In genomic region chr17:883586-883962, GRCh38 we compare ENCODE assay signal across 15 cellular contexts.
DNase-seq lines count a peak whose midpoint lies in the region; ATAC-seq, FAIRE-seq and TF ChIP-seq lines count a peak whose summit lies in the region.
"Had no signal": no experiment of that assay in that cellular context is flagged by ENCODE, and none has a peak within 500 bp of the region (broad histone marks: within the 10 kb centered on the region; RNA-seq: fewer than 3 reads in every experiment).

No MANE protein-coding gene starts in this region.

- H2BK12ac ChIP-seq in H1 (ENCODE audit: low read depth, low read length), result peak overlapping the region; percentile 68; the same call in 1 of the 2 replicates
- peak overlapping the region in 1 of 2 experiments; percentile 8 for H2BK12ac ChIP-seq in mesenchymal stem cell (ENCODE audit: low read length in 2 of 2)

- TF ChIP-seq POLR2A in IMR-90 (IDR thresholded peaks at IDR 0.05; ENCODE audit: low read depth, low read length), result no peak
- no peak for TF ChIP-seq POLR2A in H1 (IDR thresholded peaks at IDR 0.05; ENCODE audit: control extremely low read depth in 1 of 2, low read depth in 2 of 2, low read length in 2 of 2)
- TF ChIP-seq POLR2A in testis (IDR thresholded peaks at IDR 0.05), result no peak

- H3K27me3 ChIP-seq in IMR-90 (ENCODE audit: control insufficient read depth, insufficient read depth, low read length) (no peaks in the 10 kb centered on the region), H1 (replicated peaks in 1 of 4; ENCODE audit: control insufficient read depth in 3 of 4, extremely low read depth in 1 of 4, insufficient read depth in 3 of 4, low read length in 3 of 4) (no peaks in the 10 kb centered on the region), mesenchymal stem cell (ENCODE audit: control insufficient read depth in 1 of 2, insufficient read depth in 1 of 2, low read length in 2 of 2) (no peaks in the 10 kb centered on the region), testis (no peaks in the 10 kb centered on the region)
- H3K27me3 ChIP-seq: ascending aorta had no signal

- H3K9me3 Mint-ChIP-seq in activated naive CD4-positive, alpha-beta T cell treated with anti-CD3 and anti-CD28 coated beads, Interleukin-2, amount 50 U/mL, for 72 hours, result no peaks in the 10 kb centered on the region
- H3K9me3 Mint-ChIP-seq: effector memory CD8-positive, alpha-beta T cell; stimulated activated effector memory CD8-positive, alpha-beta T cell treated with anti-CD3 and anti-CD28 coated beads, Interleukin-12 subunit alpha, Interleukin-12 subunit beta, amount 100 ng/mL, for 72 hours had no signal

- H3K79me2 ChIP-seq in H1 (ENCODE audit: control insufficient read depth in 1 of 2, insufficient read depth in 2 of 2, low read length in 2 of 2), result peaks cover 0 to 70% of the 10 kb centered on the region in 2 experiments; a peak in 3 of 4 replicates

- no peak for ATAC-seq in IMR-90 (ENCODE audit: low read depth)
- no peak for ATAC-seq in activated naive CD4-positive, alpha-beta T cell treated with anti-CD3 and anti-CD28 coated beads, Interleukin-2, amount 50 U/mL, for 72 hours
- ATAC-seq in HG02588 (IDR thresholded peaks at IDR 0.05; ENCODE audit: unreplicated experiment), result no peak
- ATAC-seq: activated CD4-positive, CD25-positive, alpha-beta regulatory T cell treated with anti-CD3 and anti-CD28 coated beads, Interleukin-2, amount 50 U/mL, for 24 hours; effector memory CD8-positive, alpha-beta T cell; stimulated activated effector memory CD8-positive, alpha-beta T cell treated with anti-CD3 and anti-CD28 coated beads, Interleukin-12 subunit alpha, Interleukin-12 subunit beta, amount 100 ng/mL, for 72 hours had no signal

- H3K14ac ChIP-seq in IMR-90 (replicated peaks; ENCODE audit: low read depth, low read length) (no peak overlapping the region), H1 (ENCODE audit: insufficient read length) (no peak overlapping the region), mesenchymal stem cell (ENCODE audit: low read length in 2 of 2) (no peak overlapping the region)

- peak overlapping the region in 1 of 2 donors; percentile 15 for H3K27ac Mint-ChIP-seq in activated naive CD4-positive, alpha-beta T cell treated with anti-CD3 and anti-CD28 coated beads, Interleukin-2, amount 50 U/mL, for 72 hours
- H3K27ac Mint-ChIP-seq: effector memory CD8-positive, alpha-beta T cell; stimulated activated effector memory CD8-positive, alpha-beta T cell treated with anti-CD3 and anti-CD28 coated beads, Interleukin-12 subunit alpha, Interleukin-12 subunit beta, amount 100 ng/mL, for 72 hours had no signal

- no peak for FAIRE-seq in H1 (lab: Jason Lieb, UNC)

- peaks cover 30% of the 10 kb centered on the region for H3K9me1 ChIP-seq in IMR-90 (ENCODE audit: insufficient read depth, low read length)

- H3K4ac ChIP-seq in IMR-90 (ENCODE audit: low read depth, low read length) (peak overlapping the region; percentile 89; the same call in 1 of the 2 replicates), H1 (replicated peaks; ENCODE audit: insufficient read length, low read depth, low read length) (peak overlapping the region; percentile 32), mesenchymal stem cell (ENCODE audit: low read depth in 1 of 2, low read length in 2 of 2) (peak overlapping the region in 1 of 2 experiments; percentile 9)

- peak overlapping the region in 1 of 2 experiments; percentile 6; a peak in 1 of 4 replicates for H4K8ac ChIP-seq in IMR-90 (ENCODE audit: low read depth in 2 of 2, low read length in 2 of 2)
- no peak overlapping the region for H4K8ac ChIP-seq in H1 (ENCODE audit: extremely low read depth, insufficient read depth, low read length)
- peak overlapping the region; percentile 36 for H4K8ac ChIP-seq in mesenchymal stem cell (ENCODE audit: low read length)

- no peak overlapping the region for H2BK20ac ChIP-seq in IMR-90 (ENCODE audit: low read depth, low read length)
- no peak overlapping the region for H2BK20ac ChIP-seq in H1 (ENCODE audit: low read length)

- peaks cover 27% of the 10 kb centered on the region for H3K4me1 ChIP-seq in IMR-90 (ENCODE audit: control insufficient read depth, insufficient read depth, low read length)
- peaks cover 2 to 31% (median 3%) of the 10 kb centered on the region in 4 experiments for H3K4me1 ChIP-seq in H1 (replicated peaks in 1 of 4; ENCODE audit: control insufficient read depth in 3 of 4, insufficient read depth in 4 of 4, low read length in 3 of 4)
- peaks cover 18% of the 10 kb centered on the region for H3K4me1 ChIP-seq in mesenchymal stem cell (ENCODE audit: control insufficient read depth, insufficient read depth, low read depth, low read length)
- H3K4me1 ChIP-seq in testis, result peaks cover 38% of the 10 kb centered on the region

- TF ChIP-seq EP300 in H1 (IDR thresholded peaks at IDR 0.05; ENCODE audit: borderline replicate concordance in 1 of 2, low read depth in 2 of 2, low read length in 2 of 2), result no peak

- H2BK120ac ChIP-seq in IMR-90 (ENCODE audit: low read depth, low read length) (no peak overlapping the region), H1 (replicated peaks; ENCODE audit: low read depth, low read length) (no peak overlapping the region), mesenchymal stem cell (ENCODE audit: low read depth, low read length) (peak overlapping the region; percentile 51)

- intact Hi-C loops in IMR-90 (cut with micrococcal nuclease), result no loop called here
- intact Hi-C loops in testis (cut with DNase I; ENCODE audit: low total_unique reads), result no loop called here

- CTCF ChIA-PET in IMR-90 (lab: Yijun Ruan, JAX) (no interaction called here), H1 (lab: Charles Lee; ENCODE audit: partially characterized antibody) (interaction anchor here (1.1 to 2.1 kb wide), 4 partner anchors 10 to 81 kb away, joined by 4 to 6 read pairs (median 4); no protein-coding TSS in a partner anchor)

- DNase-seq in IMR-90 (no peak), H1 (ENCODE audit: low read depth in 1 of 2, low spot score in 2 of 2) (no peak), mesenchymal stem cell (no peak), testis (no peak), G401 (ENCODE audit: low spot score) (no peak), SKM-1 treated with dmso at 0.1 percent for 144 hours (lab: John Stamatoyannopoulos, UW; ENCODE audit: unreplicated experiment) (no peak)
- DNase-seq in activated naive CD4-positive, alpha-beta T cell treated with anti-CD3 and anti-CD28 coated beads, Interleukin-2, amount 50 U/mL, for 72 hours (ENCODE audit: low spot score in 2 of 2), result no peak
- DNase-seq: activated T-cell treated with anti-CD3 and anti-CD28 coated beads, Interleukin-2, amount 50 U/mL, for 1 hour; effector memory CD8-positive, alpha-beta T cell; stimulated activated CD4-positive, alpha-beta T cell treated with anti-CD3 and anti-CD28 coated beads, Interleukin-2, amount 100 ng/mL, for 48 hours had no signal

- no peak for TF ChIP-seq CTCF in IMR-90 (conservative IDR thresholded peaks at IDR 0.05; ENCODE audit: low read depth, low read length)
- TF ChIP-seq CTCF in H1 (IDR thresholded peaks at IDR 0.05; ENCODE audit: control extremely low read depth in 1 of 3, insufficient read depth in 1 of 3, low read depth in 1 of 3, low read length in 3 of 3), result no peak
- no peak for TF ChIP-seq CTCF in testis (IDR thresholded peaks at IDR 0.05)

- peaks cover 42 to 81% of the 10 kb centered on the region in 2 experiments for H3K79me1 ChIP-seq in IMR-90 (ENCODE audit: low read depth in 1 of 2, low read length in 2 of 2)
- H3K79me1 ChIP-seq in H1 (ENCODE audit: low read depth, low read length), result peaks cover 7% of the 10 kb centered on the region
- H3K79me1 ChIP-seq in mesenchymal stem cell (replicated peaks; ENCODE audit: low read length, poor library complexity, severe bottlenecking), result peaks cover 31% of the 10 kb centered on the region

- no peak overlapping the region for H3K4me3 ChIP-seq in IMR-90 (ENCODE audit: insufficient read depth, low read depth, low read length)
- H3K4me3 ChIP-seq in H1 (ENCODE audit: extremely low read depth in 1 of 4, insufficient read depth in 2 of 4, low read depth in 3 of 4, low read length in 4 of 4), result no peak overlapping the region
- H3K4me3 ChIP-seq in mesenchymal stem cell (ENCODE audit: insufficient read depth in 1 of 2, low read depth in 1 of 2, low read length in 2 of 2), result no peak overlapping the region
- H3K4me3 ChIP-seq in testis, result no peak overlapping the region
- H3K4me3 ChIP-seq: ascending aorta had no signal

- no peaks in the 10 kb centered on the region for H3K9me3 ChIP-seq in IMR-90 (ENCODE audit: control insufficient read depth, insufficient read depth, low read length)
- no peaks in the 10 kb centered on the region for H3K9me3 ChIP-seq in H1 (ENCODE audit: insufficient read depth in 2 of 2, low read depth in 1 of 2, low read length in 1 of 2)
- H3K9me3 ChIP-seq in mesenchymal stem cell (ENCODE audit: control insufficient read depth, low read length), result no peaks in the 10 kb centered on the region
- no peaks in the 10 kb centered on the region for H3K9me3 ChIP-seq in testis
- H3K9me3 ChIP-seq: ascending aorta had no signal

- H3K18ac ChIP-seq in IMR-90 (ENCODE audit: low read depth, low read length) (no peak overlapping the region; the same call in 1 of the 2 replicates), H1 (ENCODE audit: extremely low read depth, low read length) (no peak overlapping the region), mesenchymal stem cell (ENCODE audit: low read depth in 1 of 2, low read length in 2 of 2) (peak overlapping the region; percentile 52 to 91)

- H3K4me2 ChIP-seq in IMR-90 (ENCODE audit: low read depth, low read length) (no peak overlapping the region), H1 (ENCODE audit: insufficient read depth in 1 of 2, low read depth in 2 of 2, low read length in 2 of 2) (0 out of 4 replicates have a peak overlapping the region, but pooled peaks of 1 of the 2 experiments have one; percentile 25), mesenchymal stem cell (ENCODE audit: low read length, poor library complexity, severe bottlenecking) (no peak overlapping the region)

- H3K36me3 Mint-ChIP-seq in activated naive CD4-positive, alpha-beta T cell treated with anti-CD3 and anti-CD28 coated beads, Interleukin-2, amount 50 U/mL, for 72 hours, result no peaks in the 10 kb centered on the region
- H3K36me3 Mint-ChIP-seq: stimulated activated effector memory CD8-positive, alpha-beta T cell treated with anti-CD3 and anti-CD28 coated beads, Interleukin-12 subunit alpha, Interleukin-12 subunit beta, amount 100 ng/mL, for 72 hours had no signal

- POLR2A ChIA-PET in IMR-90 (lab: Charles Lee; ENCODE audit: unreplicated experiment) (interaction anchor here (0.6 kb wide), 1 partner anchor 199 kb away, joined by 3 read pairs; no protein-coding TSS in a partner anchor), H1 (lab: Charles Lee; ENCODE audit: partially characterized antibody) (interaction anchor here (1.3 kb wide), 1 partner anchor 90 kb away, joined by 4 read pairs; no protein-coding TSS in a partner anchor)

- BruUV-seq in IMR-90 (replicated peaks; lab: Mats Ljungman, UMichigan), result no TSS peak

- TF ChIP-seq RAD21 in IMR-90 (IDR thresholded peaks at IDR 0.05; ENCODE audit: low read length), result no peak
- no peak for TF ChIP-seq RAD21 in H1 (IDR thresholded peaks at IDR 0.05 in 1 of 2, conservative IDR thresholded peaks at IDR 0.05 in 1 of 2; ENCODE audit: low read depth in 2 of 2, low read length in 2 of 2)

- no peak overlapping the region for H4K91ac ChIP-seq in IMR-90 (ENCODE audit: insufficient read depth, low read depth, low read length)
- peak overlapping the region; percentile 57 for H4K91ac ChIP-seq in H1 (replicated peaks; ENCODE audit: insufficient read length, low read length)
- peak overlapping the region; percentile 52 for H4K91ac ChIP-seq in mesenchymal stem cell (ENCODE audit: low read length)

- 0% methylated on average over 1 of the region's 12 CpGs; no CpG with 5 or more reads in 1 of the 2 experiments for WGBS in IMR-90 (ENCODE audit: extremely low coverage in 2 of 2, insufficient read length in 1 of 2), 2 experiments
- WGBS in H1 (ENCODE audit: extremely low coverage in 1 of 2, insufficient coverage in 1 of 2, insufficient read length in 1 of 2, insufficient replicate concordance in 2 of 2, low coverage in 1 of 2, low lambda C conversion rate in 2 of 2, missing lambda C conversion rate in 1 of 2), 2 experiments, result 97% methylated on average over 12 of the region's 12 CpGs; no CpG with 5 or more reads in 1 of the 2 experiments
- WGBS in mesenchymal stem cell, result 92% methylated on average over 12 of the region's 12 CpGs
- WGBS in testis, 2 donors, result 51 to 64% methylated on average over 9 to 12 of the region's 12 CpGs

- H3K36me3 ChIP-seq in IMR-90 (ENCODE audit: control insufficient read depth, insufficient read depth, low read length) (peaks cover 2% of the 10 kb centered on the region; the same call in 1 of the 2 replicates), H1 (ENCODE audit: control insufficient read depth in 2 of 4, insufficient read depth in 4 of 4, low read length in 3 of 4) (no peaks in the 10 kb centered on the region), mesenchymal stem cell (ENCODE audit: control insufficient read depth in 1 of 2, insufficient read depth in 2 of 2, low read depth in 1 of 2, low read length in 2 of 2) (peaks cover 0 to 5% of the 10 kb centered on the region in 2 experiments), testis (ENCODE audit: low read depth, missing control alignments) (no peaks in the 10 kb centered on the region)
- H3K36me3 ChIP-seq: ascending aorta had no signal

- H2AK9ac ChIP-seq in IMR-90 (replicated peaks; ENCODE audit: low read depth, low read length, poor library complexity), result no peak overlapping the region

- H3K9ac ChIP-seq in IMR-90 (ENCODE audit: low read depth, low read length), result no peak overlapping the region
- no peak overlapping the region for H3K9ac ChIP-seq in H1 (replicated peaks in 1 of 4; ENCODE audit: extremely low read depth in 1 of 4, low read depth in 3 of 4, low read length in 3 of 4)
- H3K9ac ChIP-seq in mesenchymal stem cell (ENCODE audit: low read length), result no peak overlapping the region

- H2BK15ac ChIP-seq in IMR-90 (ENCODE audit: low read depth, low read length) (no peak overlapping the region), H1 (ENCODE audit: low read length) (no peak overlapping the region), mesenchymal stem cell (ENCODE audit: low read depth, poor library complexity, severe bottlenecking) (no peak overlapping the region)

- no peaks in the 10 kb centered on the region; the same call in 1 of the 2 replicates for H3K23me2 ChIP-seq in H1 (ENCODE audit: low read depth, low read length)

- peaks cover 63% of the 10 kb centered on the region for H4K20me1 ChIP-seq in IMR-90 (ENCODE audit: insufficient read depth, low read length)
- H4K20me1 ChIP-seq in H1 (replicated peaks in 1 of 2; ENCODE audit: control insufficient read depth in 1 of 2, insufficient read depth in 2 of 2, low read length in 2 of 2), result peaks cover 0 to 11% of the 10 kb centered on the region in 2 experiments

- no peak overlapping the region for H3K23ac ChIP-seq in IMR-90 (ENCODE audit: low read depth, low read length)
- no peak overlapping the region for H3K23ac ChIP-seq in H1 (ENCODE audit: insufficient read length)
- H3K23ac ChIP-seq in mesenchymal stem cell (ENCODE audit: low read length in 2 of 2), result no peak overlapping the region

- no peak overlapping the region for H2AFZ ChIP-seq in IMR-90 (replicated peaks; ENCODE audit: low read length, poor library complexity)
- no peak overlapping the region for H2AFZ ChIP-seq in H1 (ENCODE audit: low read length)
- no peak overlapping the region for H2AFZ ChIP-seq in mesenchymal stem cell (ENCODE audit: low read depth, low read length)

- H2AK5ac ChIP-seq in IMR-90 (ENCODE audit: low read depth, low read length) (no peak overlapping the region), H1 (ENCODE audit: low read depth, low read length) (no peak overlapping the region; the same call in 1 of the 2 replicates), mesenchymal stem cell (ENCODE audit: low read length, severe bottlenecking) (no peak overlapping the region)

- H3K27ac ChIP-seq in IMR-90 (ENCODE audit: insufficient read depth, low read length), result peak overlapping the region; percentile 51; the same call in 1 of the 2 replicates
- no peak overlapping the region for H3K27ac ChIP-seq in H1 (ENCODE audit: low read depth, low read length)
- H3K27ac ChIP-seq in mesenchymal stem cell (ENCODE audit: low read length, poor library complexity, severe bottlenecking), result no peak overlapping the region
- peak overlapping the region; percentile 20 to 65 for H3K27ac ChIP-seq in testis
- H3K27ac ChIP-seq: HL-60 had no signal

- H2BK5ac ChIP-seq in IMR-90 (ENCODE audit: low read depth, low read length, poor library complexity, severe bottlenecking) (no peak overlapping the region), H1 (ENCODE audit: low read depth, low read length) (no peak overlapping the region), mesenchymal stem cell (ENCODE audit: low read depth, low read length, poor library complexity, severe bottlenecking) (no peak overlapping the region)

- in situ Hi-C loops in IMR-90 (cut with MboI; ENCODE audit: low sequenced_read_pairs), result no loop called here
- in situ Hi-C loops in G401 (cut with HindIII; ENCODE audit: low sequenced_read_pairs), result no loop called here

- H3K56ac ChIP-seq in IMR-90 (ENCODE audit: extremely low read depth, insufficient read depth, low read length) (no peak overlapping the region), H1 (replicated peaks; ENCODE audit: insufficient read length, low read depth, low read length) (no peak overlapping the region)

- H4K5ac ChIP-seq in IMR-90 (ENCODE audit: low read depth, low read length) (peak overlapping the region; percentile 6; the same call in 1 of the 2 replicates), H1 (ENCODE audit: insufficient read length, low read depth, low read length) (no peak overlapping the region)

- dilution Hi-C loops in IMR-90 (cut with HindIII; ENCODE audit: low sequenced_read_pairs, unreplicated experiment), result no loop called here

Comparison
In these comparisons a context has a peak if more than half of its experiments do, and no peak if none do; other contexts are left out.
1. H3K18ac ChIP-seq: peak in mesenchymal stem cell (2 of 2); none in IMR-90 (single experiment) and H1 (single experiment).
2. H3K27ac ChIP-seq: peak in IMR-90 (single experiment) and testis (2 of 2); none in H1 (single experiment) and mesenchymal stem cell (single experiment).